Comparison of ENCODE assay signal across 1 cellular context in the genomic region with DNA sequence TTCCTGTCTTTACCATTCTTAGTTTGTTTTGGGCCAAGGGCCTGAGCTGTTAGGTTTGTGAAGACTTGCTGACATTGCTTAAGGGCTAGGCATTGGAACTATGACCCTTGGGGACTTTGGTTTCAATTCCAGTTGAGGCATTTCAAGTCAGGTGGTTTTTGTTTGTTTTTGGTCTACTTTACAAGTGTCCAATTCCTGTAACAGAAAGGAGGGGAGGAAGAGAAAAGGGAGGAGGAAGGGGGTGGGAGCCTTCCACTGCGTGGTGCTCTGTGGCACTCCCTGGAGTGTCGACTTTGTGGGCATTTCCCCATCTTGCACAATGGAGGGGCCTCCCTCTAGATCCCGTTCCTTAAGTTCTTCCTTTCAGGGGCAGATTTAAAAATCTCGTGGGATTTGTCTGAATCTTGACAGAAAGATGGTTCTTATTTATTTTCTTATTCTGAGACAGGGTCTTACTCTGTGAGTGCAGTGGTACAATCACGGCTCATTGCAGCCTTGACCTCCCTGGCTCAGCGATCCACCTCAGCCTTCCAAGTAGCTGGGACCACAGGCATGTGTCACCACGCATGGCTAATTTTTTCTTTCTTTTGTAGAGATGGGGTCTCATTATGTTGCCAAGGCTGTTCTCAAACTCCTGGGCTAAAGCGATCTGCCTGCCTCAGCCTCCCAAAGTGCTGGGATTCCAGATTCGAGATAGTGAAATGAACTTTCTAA.
TF ChIP-seq lines count a peak whose summit lies in the region.

No MANE protein-coding gene starts in this region.

TF ChIP-seq in HepG2, 621 proteins besides CTCF, POLR2A, EP300 and RAD21 (continued from another document):
- TF ChIP-seq ZBTB46 (CRISPR knock-in tag; IDR thresholded peaks at IDR 0.05; ENCODE audit: borderline replicate concordance) (0 out of 2 replicates have a peak, but pooled peaks have one; percentile 69), ZNF460 (CRISPR knock-in tag; IDR thresholded peaks at IDR 0.05; ENCODE audit: borderline replicate concordance) (no peak; the same call in 1 of the 2 replicates), MYPOP (CRISPR knock-in tag; IDR thresholded peaks at IDR 0.05) (peak; percentile 51; the same call in 1 of the 2 replicates), ZNF276 (CRISPR knock-in tag; IDR thresholded peaks at IDR 0.05; ENCODE audit: low read depth) (no peak), GMEB1 (CRISPR knock-in tag; IDR thresholded peaks at IDR 0.05; ENCODE audit: borderline replicate concordance) (no peak), IRF2 (CRISPR knock-in tag; IDR thresholded peaks at IDR 0.05) (0 out of 2 replicates have a peak, but pooled peaks have one; percentile 17), KAT7 (CRISPR knock-in tag; IDR thresholded peaks at IDR 0.05; ENCODE audit: borderline replicate concordance) (no peak), CREM (IDR thresholded peaks at IDR 0.05) (peak; percentile 65; the same call in 1 of the 2 replicates), CREM (CRISPR knock-in tag; IDR thresholded peaks at IDR 0.05) (no peak), ATAD3A (CRISPR knock-in tag; IDR thresholded peaks at IDR 0.05) (no peak), ZNF230 (CRISPR knock-in tag; IDR thresholded peaks at IDR 0.05) (no peak), PATZ1 (CRISPR knock-in tag; IDR thresholded peaks at IDR 0.05) (peak; percentile 70), ZNF138 (CRISPR knock-in tag; IDR thresholded peaks at IDR 0.05; ENCODE audit: low read depth) (no peak)
- TF ChIP-seq, protein P1, sequence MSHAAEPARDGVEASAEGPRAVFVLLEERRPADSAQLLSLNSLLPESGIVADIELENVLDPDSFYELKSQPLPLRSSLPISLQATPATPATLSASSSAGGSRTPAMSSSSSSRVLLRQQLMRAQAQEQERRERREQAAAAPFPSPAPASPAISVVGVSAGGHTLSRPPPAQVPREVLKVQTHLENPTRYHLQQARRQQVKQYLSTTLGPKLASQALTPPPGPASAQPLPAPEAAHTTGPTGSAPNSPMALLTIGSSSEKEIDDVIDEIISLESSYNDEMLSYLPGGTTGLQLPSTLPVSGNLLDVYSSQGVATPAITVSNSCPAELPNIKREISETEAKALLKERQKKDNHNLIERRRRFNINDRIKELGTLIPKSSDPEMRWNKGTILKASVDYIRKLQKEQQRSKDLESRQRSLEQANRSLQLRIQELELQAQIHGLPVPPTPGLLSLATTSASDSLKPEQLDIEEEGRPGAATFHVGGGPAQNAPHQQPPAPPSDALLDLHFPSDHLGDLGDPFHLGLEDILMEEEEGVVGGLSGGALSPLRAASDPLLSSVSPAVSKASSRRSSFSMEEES (CRISPR knock-in tag; IDR thresholded peaks at IDR 0.05): peak; percentile 81
